In genomic region chr10:28393956-28394568, GRCh38 we compare ENCODE assay signal across 8 cellular contexts.
DNase-seq lines count a peak whose midpoint lies in the region; ATAC-seq, FAIRE-seq and TF ChIP-seq lines count a peak whose summit lies in the region.

No MANE protein-coding gene starts in this region.

- H3K4me1 ChIP-seq in CD4-positive, CD25-positive, alpha-beta regulatory T cell (ENCODE audit: control insufficient read depth, insufficient read depth, low read length, poor library complexity, severe bottlenecking): no peaks in the 10 kb centered on the region
- peaks cover 0 to 3% (median 0%) of the 10 kb centered on the region in 4 donors for H3K4me1 ChIP-seq in tibial artery

- no peaks in the 10 kb centered on the region for H3K36me3 Mint-ChIP-seq in CD4-positive, CD25-positive, alpha-beta regulatory T cell
- H3K36me3 Mint-ChIP-seq in activated T-helper 1 cell treated with anti-CD3 and anti-CD28 coated beads, Interleukin-12 subunit alpha, Interleukin-12 subunit beta, Interleukin-2, Interleukin-4 antibody, amounts not matched to agents 30 ng/mL and 10 ng/mL and 1 ng/mL, durations not matched to agents 14 hours and 24 hours and 36 hours (ENCODE audit: low read depth): no peaks in the 10 kb centered on the region

- H3K4me1 Mint-ChIP-seq in CD4-positive, CD25-positive, alpha-beta regulatory T cell: peaks cover 0 to 6% (median 4%) of the 10 kb centered on the region in 4 donors
- peaks cover 7% of the 10 kb centered on the region for H3K4me1 Mint-ChIP-seq in activated T-helper 1 cell treated with anti-CD3 and anti-CD28 coated beads, Interleukin-12 subunit alpha, Interleukin-12 subunit beta, Interleukin-2, Interleukin-4 antibody, amounts not matched to agents 30 ng/mL and 10 ng/mL and 1 ng/mL, durations not matched to agents 14 hours and 24 hours and 36 hours (ENCODE audit: low read depth)

- no peak for FAIRE-seq in HTR-8/SVneo (lab: Jason Lieb, UNC)
- FAIRE-seq in RCC 7860 (lab: Jason Lieb, UNC): no peak

- intact Hi-C loops in activated T-helper 1 cell treated with anti-CD3 and anti-CD28 coated beads, Interleukin-12 subunit alpha, Interleukin-12 subunit beta, Interleukin-2, Interleukin-4 antibody, amounts not matched to agents 30 ng/mL and 10 ng/mL and 1 ng/mL, durations not matched to agents 14 hours and 24 hours and 36 hours (cut with micrococcal nuclease): loop anchor here (1.0 kb wide), 1 partner anchor 144 kb away; no protein-coding TSS in a partner anchor
- intact Hi-C loops in tibial artery (cut with DNase I; ENCODE audit: low total_unique reads): no loop called here

- TF ChIP-seq CTCF in fibroblast of villous mesenchyme (IDR thresholded peaks at IDR 0.05; ENCODE audit: insufficient read depth, low read depth, low read length) (peak; percentile 96), omental fat pad (IDR thresholded peaks at IDR 0.05) (no peak), tibial artery (IDR thresholded peaks at IDR 0.05) (peak; percentile 79 to 88)

- peak; percentile 55 to 63 for ATAC-seq in CD4-positive, CD25-positive, alpha-beta regulatory T cell (ENCODE audit: low read depth in 2 of 2)
- ATAC-seq in GM19328 (IDR thresholded peaks at IDR 0.05; ENCODE audit: unreplicated experiment) (peak; percentile 72), omental fat pad (ENCODE audit: low FRiP score) (peak; percentile 71)

- no peak overlapping the region for H3K27ac ChIP-seq in CD4-positive, CD25-positive, alpha-beta regulatory T cell (ENCODE audit: insufficient read depth, low read length, poor library complexity, severe bottlenecking)
- no peak overlapping the region for H3K27ac ChIP-seq in tibial artery

- no peak overlapping the region for H3K4me3 Mint-ChIP-seq in CD4-positive, CD25-positive, alpha-beta regulatory T cell
- no peak overlapping the region for H3K4me3 Mint-ChIP-seq in activated T-helper 1 cell treated with anti-CD3 and anti-CD28 coated beads, Interleukin-12 subunit alpha, Interleukin-12 subunit beta, Interleukin-2, Interleukin-4 antibody, amounts not matched to agents 30 ng/mL and 10 ng/mL and 1 ng/mL, durations not matched to agents 14 hours and 24 hours and 36 hours

- H3K9me3 Mint-ChIP-seq in CD4-positive, CD25-positive, alpha-beta regulatory T cell: peaks cover 0 to 2% (median 0%) of the 10 kb centered on the region in 7 donors
- H3K9me3 Mint-ChIP-seq in activated T-helper 1 cell treated with anti-CD3 and anti-CD28 coated beads, Interleukin-12 subunit alpha, Interleukin-12 subunit beta, Interleukin-2, Interleukin-4 antibody, amounts not matched to agents 30 ng/mL and 10 ng/mL and 1 ng/mL, durations not matched to agents 14 hours and 24 hours and 36 hours: no peaks in the 10 kb centered on the region

- no peaks in the 10 kb centered on the region for H3K27me3 ChIP-seq in CD4-positive, CD25-positive, alpha-beta regulatory T cell (ENCODE audit: control insufficient read depth, insufficient read depth, low read length)
- peaks cover 0 to 4% of the 10 kb centered on the region in 2 donors for H3K27me3 ChIP-seq in tibial artery

- H3K27ac Mint-ChIP-seq in CD4-positive, CD25-positive, alpha-beta regulatory T cell: no peak overlapping the region
- no peak overlapping the region for H3K27ac Mint-ChIP-seq in activated T-helper 1 cell treated with anti-CD3 and anti-CD28 coated beads, Interleukin-12 subunit alpha, Interleukin-12 subunit beta, Interleukin-2, Interleukin-4 antibody, amounts not matched to agents 30 ng/mL and 10 ng/mL and 1 ng/mL, durations not matched to agents 14 hours and 24 hours and 36 hours

- H3K36me3 ChIP-seq in CD4-positive, CD25-positive, alpha-beta regulatory T cell (ENCODE audit: control insufficient read depth, insufficient read depth, low read length): no peaks in the 10 kb centered on the region
- no peaks in the 10 kb centered on the region for H3K36me3 ChIP-seq in tibial artery

- peaks cover 4% of the 10 kb centered on the region for H3K27me3 Mint-ChIP-seq in CD4-positive, CD25-positive, alpha-beta regulatory T cell
- peaks cover 19% of the 10 kb centered on the region for H3K27me3 Mint-ChIP-seq in activated T-helper 1 cell treated with anti-CD3 and anti-CD28 coated beads, Interleukin-12 subunit alpha, Interleukin-12 subunit beta, Interleukin-2, Interleukin-4 antibody, amounts not matched to agents 30 ng/mL and 10 ng/mL and 1 ng/mL, durations not matched to agents 14 hours and 24 hours and 36 hours (ENCODE audit: insufficient read depth)

- H3K4me3 ChIP-seq in CD4-positive, CD25-positive, alpha-beta regulatory T cell (ENCODE audit: low read depth, low read length): no peak overlapping the region
- H3K4me3 ChIP-seq in fibroblast of villous mesenchyme (ENCODE audit: low read depth, low read length): no peak overlapping the region
- H3K4me3 ChIP-seq in tibial artery: no peak overlapping the region

- H3K9me3 ChIP-seq in CD4-positive, CD25-positive, alpha-beta regulatory T cell (ENCODE audit: control insufficient read depth in 2 of 2, low read length in 2 of 2): no peaks in the 10 kb centered on the region
- no peaks in the 10 kb centered on the region for H3K9me3 ChIP-seq in tibial artery

- DNase-seq in CD4-positive, CD25-positive, alpha-beta regulatory T cell: peak; percentile 44 to 64 (median 59)
- DNase-seq in HTR-8/SVneo (ENCODE audit: insufficient read length, low spot score) (peak; percentile 62), RCC 7860 (ENCODE audit: low spot score) (peak; percentile 30), fibroblast of villous mesenchyme (ENCODE audit: low read depth) (peak; percentile 60), omental fat pad (ENCODE audit: low spot score) (peak; percentile 70), tibial artery (peak; percentile 54 to 72)
- peak; percentile 24 for DNase-seq in activated T-helper 1 cell treated with anti-CD3 and anti-CD28 coated beads, Interleukin-12 subunit alpha, Interleukin-12 subunit beta, Interleukin-2, Interleukin-4 antibody, amounts not matched to agents 30 ng/mL and 10 ng/mL and 1 ng/mL, durations not matched to agents 14 hours and 24 hours and 36 hours (ENCODE audit: low spot score)

Comparison
In these comparisons a context has a peak if more than half of its experiments do, and no peak if none do; other contexts are left out.
1. CTCF ChIP-seq: peak in fibroblast of villous mesenchyme (single experiment) and tibial artery (2 of 2); none in omental fat pad (0 of 3).
2. Peak in every context shown above with its lines, with median percentiles within 50 percentile points of each other: ATAC-seq and DNase-seq.